In the genomic region with DNA sequence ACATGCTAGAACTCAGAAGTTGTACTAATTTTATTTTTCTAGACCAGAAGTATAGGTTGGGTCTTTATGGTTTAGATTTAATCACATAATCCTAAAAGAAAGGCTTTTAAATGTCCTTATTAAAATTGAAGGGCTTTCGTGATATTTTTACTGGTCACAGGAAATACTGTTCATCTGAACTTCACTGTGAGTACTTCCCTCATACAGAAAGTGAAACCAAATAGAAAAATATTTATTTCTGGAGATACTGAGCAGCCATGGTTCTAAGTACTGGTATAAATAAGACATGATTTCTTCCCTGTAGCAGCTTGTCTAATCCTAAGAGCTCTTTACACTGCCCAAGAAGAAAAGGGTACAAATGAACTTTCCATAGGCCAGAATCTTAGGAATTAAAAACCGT, we compare ENCODE assay signal across 8 cellular contexts. TPM values are rescaled to one million over a fixed set of nuclear protein-coding genes. Genes with fewer than 3 reads are reported as not detected.
A peak's percentile ranks its signal among the peaks of the same experiment; 100 is the strongest.
DNase-seq lines count a peak whose midpoint lies in the region; ATAC-seq and TF ChIP-seq lines count a peak whose summit lies in the region.

No MANE protein-coding gene starts in this region.

- TF ChIP-seq CTCF in DND-41 (IDR thresholded peaks at IDR 0.05; ENCODE audit: borderline replicate concordance, extremely low read depth, low read length, poor library complexity, severe bottlenecking) (no peak), osteocyte (IDR thresholded peaks at IDR 0.05) (no peak)

- 10 to 15% methylated on average over 2 of the region's 2 CpGs for WGBS in GM23248 (ENCODE audit: low coverage in 1 of 2, low lambda C conversion rate in 2 of 2, missing lambda C conversion rate in 2 of 2), 2 experiments

- H4K20me1 ChIP-seq in DND-41 (ENCODE audit: insufficient read depth, low read length) (peaks cover 46% of the 10 kb centered on the region; the same call in 1 of the 2 replicates), GM23248 (ENCODE audit: insufficient read depth) (no peaks in the 10 kb centered on the region)

- H3K4me3 Mint-ChIP-seq in osteocyte (ENCODE audit: unreplicated experiment), result peak overlapping the region; percentile 86

- peaks cover 61% of the 10 kb centered on the region for H3K4me1 ChIP-seq in DND-41 (ENCODE audit: insufficient read depth, low read length)
- H3K4me1 ChIP-seq in GM23248 (ENCODE audit: insufficient read depth), result peaks cover 31% of the 10 kb centered on the region
- peaks cover 41% of the 10 kb centered on the region for H3K4me1 ChIP-seq in effector memory CD4-positive, alpha-beta T cell (ENCODE audit: control insufficient read depth, insufficient read depth, low read length, poor library complexity, severe bottlenecking)

- H3K27me3 Mint-ChIP-seq in osteocyte (ENCODE audit: unreplicated experiment), result peaks cover 11% of the 10 kb centered on the region

- DNase-seq in DND-41 (no peak), GM23248 (peak; percentile 67), RKO (ENCODE audit: low spot score) (peak; percentile 43), osteocyte (ENCODE audit: extremely low spot score, unreplicated experiment) (no peak), cerebellar nuclear complex (lab: John Stamatoyannopoulos, UW) (no peak), NCI-H1105 (lab: John Stamatoyannopoulos, UW) (no peak)
- DNase-seq in effector memory CD4-positive, alpha-beta T cell, result no peak

- H3K4me2 ChIP-seq in DND-41 (ENCODE audit: insufficient read depth, low read length) (peak overlapping the region; percentile 73), GM23248 (ENCODE audit: unreplicated experiment) (peak overlapping the region; percentile 95)

- H2AFZ ChIP-seq in DND-41 (ENCODE audit: low read depth, low read length) (no peak overlapping the region), GM23248 (peak overlapping the region; percentile 31)

- no peaks in the 10 kb centered on the region for H3K9me3 Mint-ChIP-seq in osteocyte (ENCODE audit: unreplicated experiment)

- H3K9ac ChIP-seq in DND-41 (ENCODE audit: low read depth, low read length), result peak overlapping the region; percentile 57
- H3K9ac ChIP-seq in GM23248, result peak overlapping the region; percentile 85

- in situ Hi-C loops in GM23248 (cut with MboI), result no loop called here

- H3K27me3 ChIP-seq in DND-41 (ENCODE audit: insufficient read depth, low read length, poor library complexity), result peaks cover 3% of the 10 kb centered on the region
- H3K27me3 ChIP-seq in GM23248 (replicated peaks; ENCODE audit: insufficient read depth), result 0 out of 2 replicates have a peak, but pooled peaks cover 10% of the 10 kb centered on the region
- no peaks in the 10 kb centered on the region for H3K27me3 ChIP-seq in effector memory CD4-positive, alpha-beta T cell (replicated peaks; ENCODE audit: control insufficient read depth, insufficient read depth, low read length, poor library complexity, severe bottlenecking)

- H3K27ac ChIP-seq in DND-41 (ENCODE audit: low read length) (peak overlapping the region; percentile 77), GM23248 (peak overlapping the region; percentile 60)
- H3K27ac ChIP-seq in effector memory CD4-positive, alpha-beta T cell (ENCODE audit: insufficient read depth, low read length, poor library complexity, severe bottlenecking), result peak overlapping the region; percentile 88

- H3K4me3 ChIP-seq in DND-41 (ENCODE audit: low read depth in 1 of 2, low read length in 2 of 2) (peak overlapping the region; percentile 54 to 86), GM23248 (peak overlapping the region; percentile 90)
- H3K4me3 ChIP-seq in effector memory CD4-positive, alpha-beta T cell (ENCODE audit: insufficient read depth, low read depth, low read length, poor library complexity, severe bottlenecking), result peak overlapping the region; percentile 68

- ATAC-seq in DND-41 (ENCODE audit: insufficient read depth, low read depth) (peak; percentile 75), HG02759 (IDR thresholded peaks at IDR 0.05; ENCODE audit: unreplicated experiment) (no peak)

- H3K27ac Mint-ChIP-seq in osteocyte (ENCODE audit: unreplicated experiment), result peak overlapping the region; percentile 88

- no peaks in the 10 kb centered on the region; the same call in 1 of the 2 replicates for H3F3A ChIP-seq in GM23248 (ENCODE audit: insufficient read depth)

- peaks cover 22% of the 10 kb centered on the region for H3K36me3 ChIP-seq in DND-41 (ENCODE audit: insufficient read depth, low read length)
- no peaks in the 10 kb centered on the region for H3K36me3 ChIP-seq in GM23248 (ENCODE audit: low read depth)
- H3K36me3 ChIP-seq in effector memory CD4-positive, alpha-beta T cell (ENCODE audit: control insufficient read depth, insufficient read depth, low read length), result no peaks in the 10 kb centered on the region

- H3K9me2 ChIP-seq in GM23248 (ENCODE audit: insufficient read depth), result no peaks in the 10 kb centered on the region

- no peaks in the 10 kb centered on the region for H3K9me3 ChIP-seq in DND-41 (ENCODE audit: insufficient read depth, low read length, severe bottlenecking)
- no peaks in the 10 kb centered on the region for H3K9me3 ChIP-seq in GM23248 (ENCODE audit: low read depth)
- no peaks in the 10 kb centered on the region for H3K9me3 ChIP-seq in effector memory CD4-positive, alpha-beta T cell (ENCODE audit: control insufficient read depth, low read length)

- H3K79me2 ChIP-seq in DND-41 (ENCODE audit: insufficient read depth, low read length) (peaks cover 68% of the 10 kb centered on the region), GM23248 (ENCODE audit: insufficient read depth) (peaks cover 65% of the 10 kb centered on the region)

- peaks cover 47% of the 10 kb centered on the region for H3K4me1 Mint-ChIP-seq in osteocyte (ENCODE audit: unreplicated experiment)

- peaks cover 3% of the 10 kb centered on the region for H3K36me3 Mint-ChIP-seq in osteocyte (ENCODE audit: unreplicated experiment)

RNA-seq across cellular contexts. Expression of gene SNRK, which starts 2.0 kb away (rescaled TPM):
- 11.6 and 15.0 TPM in 2 replicates for total RNA-seq in GM23248 (2014; rRNA removed; shearing (Covaris generic))
- 5.0 and 6.4 TPM in 2 replicates for polyA plus RNA-seq in GM23248 (2016; fragmentation: Nextera tagmentation; extraction: Ambion mirVana)
- 25.9 and 29.2 TPM in 2 replicates for total RNA-seq in osteocyte

Comparison
In these comparisons a context has a peak if more than half of its experiments do, and no peak if none do; other contexts are left out.
1. DNase-seq: peak in GM23248 (single experiment) and RKO (single experiment); none in DND-41 (single experiment), effector memory CD4-positive, alpha-beta T cell (0 of 3), osteocyte (single experiment), cerebellar nuclear complex (0 of 2) and NCI-H1105 (single experiment).
2. Peak in every context shown above with its lines, with median percentiles within 50 percentile points of each other: H3K27ac ChIP-seq and H3K4me3 ChIP-seq.